16 cellular contexts compared by ENCODE assay signal in genomic region chr17:80218391-80218790, GRCh38. TPM values are rescaled to one million over a fixed set of nuclear protein-coding genes. Genes with fewer than 3 reads are reported as not detected.
A peak's percentile ranks its signal among the peaks of the same experiment; 100 is the strongest.
DNase-seq lines count a peak whose midpoint lies in the region; FAIRE-seq and TF ChIP-seq lines count a peak whose summit lies in the region.
"Had no signal": no experiment of that assay in that cellular context is flagged by ENCODE, and none has a peak within 500 bp of the region (broad histone marks: within the 10 kb centered on the region; RNA-seq: fewer than 3 reads in every experiment).

No MANE protein-coding gene starts in this region.

- H3K9me3 ChIP-seq in astrocyte (ENCODE audit: insufficient read depth, low read depth, low read length): no peaks in the 10 kb centered on the region

- no peak overlapping the region for H3K4me3 ChIP-seq in astrocyte (ENCODE audit: insufficient read depth, low read depth, low read length)

- no peak overlapping the region for H3K27ac ChIP-seq in astrocyte (ENCODE audit: low read depth, low read length)

- no peaks in the 10 kb centered on the region for H3K36me3 ChIP-seq in astrocyte (ENCODE audit: insufficient read depth, low read length)

- H4K20me1 ChIP-seq in astrocyte (ENCODE audit: insufficient read depth, low read length): peaks cover 19% of the 10 kb centered on the region

- peak overlapping the region; percentile 42 for H3K27ac Mint-ChIP-seq in activated CD4-positive, alpha-beta T cell treated with anti-CD3 and anti-CD28 coated beads, Interleukin-2, amount 10 ng/mL, durations not matched to agents 7 days and 5 days
- no peak overlapping the region for H3K27ac Mint-ChIP-seq in HFFc6
- no peak overlapping the region for H3K27ac Mint-ChIP-seq in astrocyte (ENCODE audit: unreplicated experiment)
- no peak overlapping the region for H3K27ac Mint-ChIP-seq in osteocyte (ENCODE audit: unreplicated experiment)

- no peaks in the 10 kb centered on the region for H3K79me2 ChIP-seq in astrocyte (ENCODE audit: insufficient read depth, low read length)

- DNase-seq in activated CD4-positive, alpha-beta T cell treated with anti-CD3 and anti-CD28 coated beads, Interleukin-2, amount 10 ng/mL, durations not matched to agents 7 days and 5 days: no peak
- no peak for DNase-seq in activated CD4-positive, alpha-beta T cell treated with anti-CD3 and anti-CD28 coated beads, Interleukin-2, amount 50 U/mL, for 1 hour
- DNase-seq in HFFc6 (no peak), astrocyte (ENCODE audit: low read depth) (no peak), osteocyte (ENCODE audit: extremely low spot score, unreplicated experiment) (no peak), NCI-H82 (lab: John Stamatoyannopoulos, UW) (no peak), UCSD-AML1 (lab: John Stamatoyannopoulos, UW; ENCODE audit: unreplicated experiment) (no peak), cerebellar cortex (ENCODE audit: low spot score) (no peak)
- DNase-seq: ACHN, activated gamma-delta T cell treated with Interleukin-2 at 50 U/mL for 16 hours, hypothalamus, MM.1S, NCI-H2107, NCI-H748 treated with DMSO at 0.1 percent for 48 hours, nucleus accumbens, SIG-M5 had no signal

- H3K9ac ChIP-seq in astrocyte (ENCODE audit: low read length): no peak overlapping the region

- H3K4me2 ChIP-seq in astrocyte (ENCODE audit: low read length): no peak overlapping the region

- H3K36me3 Mint-ChIP-seq in activated CD4-positive, alpha-beta T cell treated with anti-CD3 and anti-CD28 coated beads, Interleukin-2, amount 10 ng/mL, durations not matched to agents 7 days and 5 days (ENCODE audit: low read depth): peaks cover 8% of the 10 kb centered on the region
- peaks cover 17% of the 10 kb centered on the region for H3K36me3 Mint-ChIP-seq in HFFc6 (ENCODE audit: low read depth)
- peaks cover 13% of the 10 kb centered on the region for H3K36me3 Mint-ChIP-seq in astrocyte (ENCODE audit: low read depth, unreplicated experiment)
- H3K36me3 Mint-ChIP-seq in osteocyte (ENCODE audit: unreplicated experiment): peaks cover 7% of the 10 kb centered on the region

- peaks cover 22% of the 10 kb centered on the region for H3K4me1 Mint-ChIP-seq in activated CD4-positive, alpha-beta T cell treated with anti-CD3 and anti-CD28 coated beads, Interleukin-2, amount 10 ng/mL, durations not matched to agents 7 days and 5 days
- H3K4me1 Mint-ChIP-seq in HFFc6 (ENCODE audit: low read depth) (peaks cover 13% of the 10 kb centered on the region), astrocyte (ENCODE audit: low read depth, unreplicated experiment) (peaks cover 3% of the 10 kb centered on the region), osteocyte (ENCODE audit: unreplicated experiment) (peaks cover 18% of the 10 kb centered on the region)

- TF ChIP-seq CTCF in HFFc6 (IDR thresholded peaks at IDR 0.05) (no peak), astrocyte (IDR thresholded peaks at IDR 0.05; ENCODE audit: insufficient read depth, low read depth, low read length) (no peak), osteocyte (IDR thresholded peaks at IDR 0.05) (no peak)

- POLR2A ChIA-PET in activated CD4-positive, alpha-beta T cell treated with anti-CD3 and anti-CD28 coated beads, Interleukin-2, amount 10 ng/mL, durations not matched to agents 7 days and 5 days (lab: Charles Lee): no interaction called here

- no peaks in the 10 kb centered on the region for H3K9me3 Mint-ChIP-seq in activated CD4-positive, alpha-beta T cell treated with anti-CD3 and anti-CD28 coated beads, Interleukin-2, amount 10 ng/mL, durations not matched to agents 7 days and 5 days
- H3K9me3 Mint-ChIP-seq in HFFc6 (no peaks in the 10 kb centered on the region), astrocyte (ENCODE audit: unreplicated experiment) (no peaks in the 10 kb centered on the region), osteocyte (ENCODE audit: unreplicated experiment) (no peaks in the 10 kb centered on the region)

- no peak for FAIRE-seq in astrocyte (lab: Jason Lieb, UNC)

- H3K27me3 Mint-ChIP-seq in activated CD4-positive, alpha-beta T cell treated with anti-CD3 and anti-CD28 coated beads, Interleukin-2, amount 10 ng/mL, durations not matched to agents 7 days and 5 days: no peaks in the 10 kb centered on the region
- no peaks in the 10 kb centered on the region; the same call in none of the 2 replicates for H3K27me3 Mint-ChIP-seq in HFFc6 (ENCODE audit: insufficient read depth)
- no peaks in the 10 kb centered on the region for H3K27me3 Mint-ChIP-seq in astrocyte (ENCODE audit: low read depth, unreplicated experiment)
- no peaks in the 10 kb centered on the region for H3K27me3 Mint-ChIP-seq in osteocyte (ENCODE audit: unreplicated experiment)

- H3K27me3 ChIP-seq in astrocyte (ENCODE audit: insufficient read depth, low read length): no peaks in the 10 kb centered on the region

- H3K4me1 ChIP-seq in astrocyte (ENCODE audit: insufficient read depth, low read length): peaks cover 10% of the 10 kb centered on the region

- CTCF ChIA-PET in activated CD4-positive, alpha-beta T cell treated with anti-CD3 and anti-CD28 coated beads, Interleukin-2, amount 10 ng/mL, durations not matched to agents 7 days and 5 days (lab: Charles Lee): interaction anchor here (0.5 to 1.8 kb wide), 7 partner anchors 8 to 117 kb away, joined by 3 to 7 read pairs (median 3); partner anchors contain the start of gene GAA

- peak overlapping the region; percentile 84 for H3K4me3 Mint-ChIP-seq in activated CD4-positive, alpha-beta T cell treated with anti-CD3 and anti-CD28 coated beads, Interleukin-2, amount 10 ng/mL, durations not matched to agents 7 days and 5 days
- peak overlapping the region; percentile 56 for H3K4me3 Mint-ChIP-seq in HFFc6
- peak overlapping the region; percentile 50 for H3K4me3 Mint-ChIP-seq in astrocyte (ENCODE audit: unreplicated experiment)
- peak overlapping the region; percentile 86 for H3K4me3 Mint-ChIP-seq in osteocyte (ENCODE audit: unreplicated experiment)

- H2AFZ ChIP-seq in astrocyte (ENCODE audit: low read depth, low read length): no peak overlapping the region

RNA-seq across cellular contexts. Expression of gene SGSH, which starts 1.7 kb away (rescaled TPM):
- 10 to 100 TPM; 31.5 to 34.3 TPM for total RNA-seq in activated CD4-positive, alpha-beta T cell treated with anti-CD3 and anti-CD28 coated beads, Interleukin-2, amount 10 ng/mL, durations not matched to agents 7 days and 5 days
- 10 to 100 TPM; 41.2 to 52.6 (median 47.5) TPM for total RNA-seq in HFFc6 (2021; fragmentation: NEBNext Ultra II Directional; extraction: Animal tissue kit (Norgen Biotek cat#: 25700))
- total RNA-seq in astrocyte: 24.0 and 26.0 TPM in 2 replicates
- 67.2 and 71.0 TPM in 2 replicates for total RNA-seq in osteocyte

RNA-seq across cellular contexts. Expression of gene SLC26A11, which starts 1.8 kb away (rescaled TPM):
- total RNA-seq in activated CD4-positive, alpha-beta T cell treated with anti-CD3 and anti-CD28 coated beads, Interleukin-2, amount 10 ng/mL, durations not matched to agents 7 days and 5 days: 1 to 10 TPM; 5.9 to 6.1 TPM
- total RNA-seq in HFFc6 (2021; fragmentation: NEBNext Ultra II Directional; extraction: Animal tissue kit (Norgen Biotek cat#: 25700)): 10 to 100 TPM; 11.4 to 13.6 (median 12.5) TPM
- 15.3 and 16.1 TPM in 2 replicates for total RNA-seq in astrocyte
- 30.1 and 34.7 TPM in 2 replicates for total RNA-seq in osteocyte

RNA-seq across cellular contexts. Expression of gene RNF213, which starts 42.3 kb away (rescaled TPM):
- 100 to 1,000 TPM; 579 to 602 TPM for total RNA-seq in activated CD4-positive, alpha-beta T cell treated with anti-CD3 and anti-CD28 coated beads, Interleukin-2, amount 10 ng/mL, durations not matched to agents 7 days and 5 days
- total RNA-seq in HFFc6 (2021; fragmentation: NEBNext Ultra II Directional; extraction: Animal tissue kit (Norgen Biotek cat#: 25700)): 10 to 100 TPM; 42.0 to 51.6 (median 48.3) TPM
- total RNA-seq in astrocyte (120 and 129 TPM in 2 replicates), osteocyte (106 and 131 TPM in 2 replicates)

RNA-seq across cellular contexts. Expression of gene CARD14, which starts 48.6 kb away (rescaled TPM):
- not detected for total RNA-seq in activated CD4-positive, alpha-beta T cell treated with anti-CD3 and anti-CD28 coated beads, Interleukin-2, amount 10 ng/mL, durations not matched to agents 7 days and 5 days
- not detected for total RNA-seq in HFFc6 (2021; fragmentation: NEBNext Ultra II Directional; extraction: Animal tissue kit (Norgen Biotek cat#: 25700))
- total RNA-seq in astrocyte: 0.29 TPM in 1 of 2 replicates, not detected in the other
- total RNA-seq in osteocyte: 0.10 and 0.16 TPM in 2 replicates
